Comparison of ENCODE assay signal across 20 cellular contexts in genomic region chr1:173175514-173176146, GRCh38. TPM values are rescaled to one million over a fixed set of nuclear protein-coding genes. Genes with fewer than 3 reads are reported as not detected.
DNase-seq lines count a peak whose midpoint lies in the region; ATAC-seq, FAIRE-seq and TF ChIP-seq lines count a peak whose summit lies in the region.
"Had no signal": no experiment of that assay in that cellular context is flagged by ENCODE, and none has a peak within 500 bp of the region (broad histone marks: within the 10 kb centered on the region; RNA-seq: fewer than 3 reads in every experiment).

No MANE protein-coding gene starts in this region.

- H3K4me1 Mint-ChIP-seq in activated T-cell treated with anti-CD3 and anti-CD28 coated beads, Interleukin-2, amount 50 U/mL, for 24 hours (ENCODE audit: low read depth) = peaks cover 1% of the 10 kb centered on the region
- H3K4me1 Mint-ChIP-seq: activated CD8-positive, alpha-beta memory T cell treated with anti-CD3 and anti-CD28 coated beads, Interleukin-2, amount 10 ng/mL, durations not matched to agents 7 days and 5 days; GM23338 had no signal

- H3K9me3 Mint-ChIP-seq in activated T-cell treated with anti-CD3 and anti-CD28 coated beads, Interleukin-2, amount 50 U/mL, for 24 hours = peaks cover 30% of the 10 kb centered on the region

- H3K4me1 ChIP-seq in small intestine (ENCODE audit: control insufficient read depth in 2 of 2, insufficient read depth in 1 of 2, low read depth in 1 of 2, low read length in 1 of 2) = no peaks in the 10 kb centered on the region
- H3K4me1 ChIP-seq: foreskin keratinocyte had no signal

- no peak for FAIRE-seq in small intestine (lab: Jason Lieb, UNC)
- FAIRE-seq: GM12878 had no signal

- H3K4me3 ChIP-seq in BJ (ENCODE audit: low read depth, low read length) (no peak overlapping the region), choroid plexus epithelial cell (ENCODE audit: low read depth, low read length) (no peak overlapping the region), small intestine (ENCODE audit: low read depth in 1 of 2, low read length in 2 of 2) (no peak overlapping the region)
- H3K4me3 ChIP-seq: GM12878, GM23338 had no signal

- CTCF ChIA-PET in BJ (lab: Yijun Ruan, JAX) = no interaction called here

- H3K27ac Mint-ChIP-seq in activated T-cell treated with anti-CD3 and anti-CD28 coated beads, Interleukin-2, amount 50 U/mL, for 24 hours = no peak overlapping the region
- H3K27ac Mint-ChIP-seq: activated CD8-positive, alpha-beta memory T cell treated with anti-CD3 and anti-CD28 coated beads, Interleukin-2, amount 10 ng/mL, durations not matched to agents 7 days and 5 days; GM23338 had no signal

- POLR2A ChIA-PET in BJ (lab: Charles Lee) = interaction anchor here (0.6 kb wide), 1 partner anchor 522 kb away, joined by 4 read pairs; no protein-coding TSS in a partner anchor

- ATAC-seq in GM21423 (IDR thresholded peaks at IDR 0.05; ENCODE audit: unreplicated experiment) = no peak
- ATAC-seq: activated CD8-positive, alpha-beta memory T cell treated with anti-CD3 and anti-CD28 coated beads, Interleukin-2, amount 10 ng/mL, durations not matched to agents 7 days and 5 days; foreskin keratinocyte; GM12878; GM23338 had no signal

- H3K27ac ChIP-seq in small intestine (ENCODE audit: low read depth in 1 of 2, low read length in 1 of 2) = no peak overlapping the region
- H3K27ac ChIP-seq: foreskin keratinocyte had no signal

- H3K36me3 ChIP-seq in BJ (ENCODE audit: control insufficient read depth, insufficient read depth, low read length) = no peaks in the 10 kb centered on the region
- H3K36me3 ChIP-seq in small intestine (ENCODE audit: control insufficient read depth in 2 of 2, insufficient read depth in 2 of 2, low read length in 2 of 2) = no peaks in the 10 kb centered on the region

- DNase-seq in BJ (ENCODE audit: low read depth) (peak; percentile 15), KG1 (lab: John Stamatoyannopoulos, UW) (peak; percentile 61), choroid plexus epithelial cell (ENCODE audit: low read depth) (peak; percentile 81), medulla oblongata (ENCODE audit: extremely low spot score) (peak; percentile 67), small intestine (no peak), HUDEP-2 (lab: John Stamatoyannopoulos, UW; ENCODE audit: unreplicated experiment in 76 of 76) (no peak)
- DNase-seq in activated T-cell treated with anti-CD3 and anti-CD28 coated beads, Interleukin-2, amount 50 U/mL, for 24 hours = no peak
- DNase-seq: activated CD4-positive, alpha-beta T cell treated with anti-CD3 and anti-CD28 coated beads for 1 hour; activated CD8-positive, alpha-beta memory T cell treated with anti-CD3 and anti-CD28 coated beads, Interleukin-2, amount 10 ng/mL, durations not matched to agents 7 days and 5 days; activated gamma-delta T cell treated with Interleukin-2 at 50 U/mL for 16 hours; anterior cingulate cortex; COR-L47; foreskin keratinocyte; NCI-H187; posterior cingulate gyrus; stimulated activated naive CD4-positive, alpha-beta T cell; T1000 had no signal

- H3K9me3 ChIP-seq in small intestine (ENCODE audit: control insufficient read depth, low read depth) = no peaks in the 10 kb centered on the region

- no peak overlapping the region for H3K4me3 Mint-ChIP-seq in activated T-cell treated with anti-CD3 and anti-CD28 coated beads, Interleukin-2, amount 50 U/mL, for 24 hours
- H3K4me3 Mint-ChIP-seq: activated CD8-positive, alpha-beta memory T cell treated with anti-CD3 and anti-CD28 coated beads, Interleukin-2, amount 10 ng/mL, durations not matched to agents 7 days and 5 days; GM23338 had no signal

- no peak for TF ChIP-seq CTCF in BJ (IDR thresholded peaks at IDR 0.05; ENCODE audit: insufficient read depth, low read depth, low read length)
- no peak for TF ChIP-seq CTCF in choroid plexus epithelial cell (conservative IDR thresholded peaks at IDR 0.05; ENCODE audit: low read depth, low read length)

- WGBS in small intestine, 3 donors = 63 to 89% (median 82%) methylated on average over 2 of the region's 2 CpGs

- peaks cover 7% of the 10 kb centered on the region for H3K36me3 Mint-ChIP-seq in activated T-cell treated with anti-CD3 and anti-CD28 coated beads, Interleukin-2, amount 50 U/mL, for 24 hours (ENCODE audit: low read depth)

- H3K27me3 ChIP-seq in BJ (ENCODE audit: control insufficient read depth, insufficient read depth, low read length) (no peaks in the 10 kb centered on the region), small intestine (ENCODE audit: control insufficient read depth in 2 of 2, insufficient read depth in 2 of 2, low read length in 2 of 2) (no peaks in the 10 kb centered on the region)
- H3K27me3 ChIP-seq: foreskin keratinocyte had no signal

- H3K27me3 Mint-ChIP-seq in activated T-cell treated with anti-CD3 and anti-CD28 coated beads, Interleukin-2, amount 50 U/mL, for 24 hours = no peaks in the 10 kb centered on the region
- H3K27me3 Mint-ChIP-seq: activated CD8-positive, alpha-beta memory T cell treated with anti-CD3 and anti-CD28 coated beads, Interleukin-2, amount 10 ng/mL, durations not matched to agents 7 days and 5 days had no signal

RNA-seq across cellular contexts. Expression of gene TNFSF4, which starts 31.5 kb away (rescaled TPM):
- polyA plus RNA-seq in BJ (2011; rRNA removed) (5.9 and 11.6 TPM in 2 replicates), small intestine (under 1 TPM in 1 of 3 donors, not detected in 2; 0.22 TPM)
- polyA minus RNA-seq in BJ (2011; rRNA and poly(A)+ RNA removed) = 6.5 and 8.7 TPM in 2 replicates

Comparison
In these comparisons a context has a peak if more than half of its experiments do, and no peak if none do; other contexts are left out.
1. DNase-seq: peak in BJ (single experiment), KG1 (single experiment), choroid plexus epithelial cell (single experiment) and medulla oblongata (single experiment); none in small intestine (single experiment), HUDEP-2 (0 of 76) and activated T-cell treated with anti-CD3 and anti-CD28 coated beads, Interleukin-2, amount 50 U/mL, for 24 hours (single experiment).